8 cellular contexts compared by ENCODE assay signal in genomic region chr12:71840226-71840847, GRCh38. TPM values are rescaled to one million over a fixed set of nuclear protein-coding genes. Genes with fewer than 3 reads are reported as not detected.
DNase-seq lines count a peak whose midpoint lies in the region; ATAC-seq, FAIRE-seq and TF ChIP-seq lines count a peak whose summit lies in the region.

No MANE protein-coding gene starts in this region.

- no peak for TF ChIP-seq POLR2A in H1 (IDR thresholded peaks at IDR 0.05; ENCODE audit: control extremely low read depth in 1 of 2, low read depth in 2 of 2, low read length in 2 of 2)

- H4K20me1 ChIP-seq in H1 (replicated peaks in 1 of 2; ENCODE audit: control insufficient read depth in 1 of 2, insufficient read depth in 2 of 2, low read length in 2 of 2): peaks cover 2 to 6% of the 10 kb centered on the region in 2 experiments

- H3K4me1 ChIP-seq in BE2C (no peaks in the 10 kb centered on the region), SJSA1 (replicated peaks) (peaks cover 11% of the 10 kb centered on the region), H1 (replicated peaks in 1 of 4; ENCODE audit: control insufficient read depth in 3 of 4, insufficient read depth in 4 of 4, low read length in 3 of 4) (peaks cover 0 to 4% (median 1%) of the 10 kb centered on the region in 4 experiments; a peak in 2 of 7 replicates), mucosa of stomach (ENCODE audit: control insufficient read depth, insufficient read depth, low read length) (peaks cover 6% of the 10 kb centered on the region)

- peak overlapping the region; percentile 63; the same call in 1 of the 2 replicates for H2BK12ac ChIP-seq in H1 (ENCODE audit: low read depth, low read length)

- no peak overlapping the region for H3K56ac ChIP-seq in H1 (replicated peaks; ENCODE audit: insufficient read length, low read depth, low read length)

- H3K4me2 ChIP-seq in H1 (ENCODE audit: insufficient read depth in 1 of 2, low read depth in 2 of 2, low read length in 2 of 2): peak overlapping the region; percentile 90 to 98

- H4K8ac ChIP-seq in H1 (ENCODE audit: extremely low read depth, insufficient read depth, low read length): peak overlapping the region; percentile 35; the same call in 1 of the 2 replicates

- no peak overlapping the region for H4K91ac ChIP-seq in H1 (replicated peaks; ENCODE audit: insufficient read length, low read length)

- peak; percentile 16 for ATAC-seq in GM18867 (IDR thresholded peaks at IDR 0.05; ENCODE audit: unreplicated experiment)
- ATAC-seq in HG03460 (IDR thresholded peaks at IDR 0.05; ENCODE audit: unreplicated experiment): peak; percentile 22

- H3K14ac ChIP-seq in H1 (ENCODE audit: insufficient read length): no peak overlapping the region

- CTCF ChIA-PET in H1 (lab: Charles Lee; ENCODE audit: partially characterized antibody): interaction anchor here (1.1 kb wide), 1 partner anchor 154 kb away, joined by 3 read pairs; no protein-coding TSS in a partner anchor

- no peak for TF ChIP-seq RAD21 in H1 (IDR thresholded peaks at IDR 0.05 in 1 of 2, conservative IDR thresholded peaks at IDR 0.05 in 1 of 2; ENCODE audit: low read depth in 2 of 2, low read length in 2 of 2)

- H2BK5ac ChIP-seq in H1 (ENCODE audit: low read depth, low read length): peak overlapping the region; percentile 85; the same call in 1 of the 2 replicates

- no peak for FAIRE-seq in H1 (lab: Jason Lieb, UNC)

- no peak overlapping the region for H2BK15ac ChIP-seq in H1 (ENCODE audit: low read length)

- peaks cover 14 to 57% of the 10 kb centered on the region in 2 experiments for H3K79me2 ChIP-seq in H1 (ENCODE audit: control insufficient read depth in 1 of 2, insufficient read depth in 2 of 2, low read length in 2 of 2)

- H2BK120ac ChIP-seq in H1 (replicated peaks; ENCODE audit: low read depth, low read length): no peak overlapping the region

- DNase-seq in BE2C (no peak), SJSA1 (ENCODE audit: low read depth in 1 of 2, low spot score in 2 of 2) (peak in 1 of 2 experiments; percentile 66), H1 (ENCODE audit: low read depth in 1 of 2, low spot score in 2 of 2) (no peak), NCI-H510A (lab: John Stamatoyannopoulos, UW) (no peak), NCI-H1694 (lab: John Stamatoyannopoulos, UW) (no peak)

- H4K5ac ChIP-seq in H1 (ENCODE audit: insufficient read length, low read depth, low read length): no peak overlapping the region

- POLR2A ChIA-PET in H1 (lab: Charles Lee; ENCODE audit: partially characterized antibody): interaction anchor here (0.8 to 1.3 kb wide), 3 partner anchors 16 to 73 kb away, joined by 3 to 5 read pairs (median 3); no protein-coding TSS in a partner anchor

- H3K9me3 ChIP-seq in BE2C: peaks cover 4% of the 10 kb centered on the region; the same call in 1 of the 2 replicates
- H3K9me3 ChIP-seq in SJSA1 (replicated peaks): no peaks in the 10 kb centered on the region
- no peaks in the 10 kb centered on the region for H3K9me3 ChIP-seq in H1 (ENCODE audit: insufficient read depth in 2 of 2, low read depth in 1 of 2, low read length in 1 of 2)
- H3K9me3 ChIP-seq in mucosa of stomach (ENCODE audit: control insufficient read depth, low read length): no peaks in the 10 kb centered on the region

- no peak overlapping the region for H2BK20ac ChIP-seq in H1 (ENCODE audit: low read length)

- no peak overlapping the region for H3K23ac ChIP-seq in H1 (ENCODE audit: insufficient read length)

- TF ChIP-seq CTCF in BE2C (IDR thresholded peaks at IDR 0.05; ENCODE audit: low read depth, low read length) (no peak), H1 (IDR thresholded peaks at IDR 0.05; ENCODE audit: control extremely low read depth in 1 of 3, insufficient read depth in 1 of 3, low read depth in 1 of 3, low read length in 3 of 3) (no peak)

- H3K27ac ChIP-seq in SJSA1 (peak overlapping the region; percentile 95), H1 (ENCODE audit: low read depth, low read length) (peak overlapping the region; percentile 93)

- peak overlapping the region; percentile 86 for H2AFZ ChIP-seq in H1 (ENCODE audit: low read length)

- H3K79me1 ChIP-seq in H1 (ENCODE audit: low read depth, low read length): no peaks in the 10 kb centered on the region; the same call in 1 of the 2 replicates

- WGBS in H1 (ENCODE audit: extremely low coverage in 1 of 2, insufficient coverage in 1 of 2, insufficient read length in 1 of 2, insufficient replicate concordance in 2 of 2, low coverage in 1 of 2, low lambda C conversion rate in 2 of 2, missing lambda C conversion rate in 1 of 2), 2 experiments: 8% methylated on average over 20 of the region's 20 CpGs; no CpG with 5 or more reads in 1 of the 2 experiments

- no peak for TF ChIP-seq EP300 in H1 (IDR thresholded peaks at IDR 0.05; ENCODE audit: borderline replicate concordance in 1 of 2, low read depth in 2 of 2, low read length in 2 of 2)

- no peaks in the 10 kb centered on the region for H3K27me3 ChIP-seq in BE2C
- no peaks in the 10 kb centered on the region for H3K27me3 ChIP-seq in SJSA1 (replicated peaks)
- H3K27me3 ChIP-seq in H1 (replicated peaks in 1 of 4; ENCODE audit: control insufficient read depth in 3 of 4, extremely low read depth in 1 of 4, insufficient read depth in 3 of 4, low read length in 3 of 4): peaks cover 0 to 4% (median under 1%) of the 10 kb centered on the region in 4 experiments; a peak in 1 of 7 replicates
- H3K27me3 ChIP-seq in mucosa of stomach (ENCODE audit: control insufficient read depth, insufficient read depth, low read length): no peaks in the 10 kb centered on the region

- H3K9ac ChIP-seq in H1 (replicated peaks in 1 of 4; ENCODE audit: extremely low read depth in 1 of 4, low read depth in 3 of 4, low read length in 3 of 4): peak overlapping the region; percentile 86 to 95 (median 90)
- peak overlapping the region; percentile 96 for H3K9ac ChIP-seq in mucosa of stomach (ENCODE audit: low read length)

- H3K4ac ChIP-seq in H1 (replicated peaks; ENCODE audit: insufficient read length, low read depth, low read length): no peak overlapping the region

- peak overlapping the region; percentile 93; the same call in 1 of the 2 replicates for H2AK5ac ChIP-seq in H1 (ENCODE audit: low read depth, low read length)

- peak overlapping the region; percentile 99 for H3K4me3 ChIP-seq in BE2C (ENCODE audit: low read depth, low read length)
- peak overlapping the region; percentile 64 for H3K4me3 ChIP-seq in SJSA1
- H3K4me3 ChIP-seq in H1 (ENCODE audit: extremely low read depth in 1 of 4, insufficient read depth in 2 of 4, low read depth in 3 of 4, low read length in 4 of 4): peak overlapping the region; percentile 85 to 91 (median 88)
- peak overlapping the region; percentile 84 for H3K4me3 ChIP-seq in mucosa of stomach (ENCODE audit: low read length)

- H3K36me3 ChIP-seq in BE2C: peaks cover 6% of the 10 kb centered on the region
- H3K36me3 ChIP-seq in SJSA1: peaks cover 15% of the 10 kb centered on the region
- H3K36me3 ChIP-seq in H1 (ENCODE audit: control insufficient read depth in 2 of 4, insufficient read depth in 4 of 4, low read length in 3 of 4): no peaks in the 10 kb centered on the region
- no peaks in the 10 kb centered on the region for H3K36me3 ChIP-seq in mucosa of stomach (ENCODE audit: control insufficient read depth, insufficient read depth, low read length)

- H3K23me2 ChIP-seq in H1 (ENCODE audit: low read depth, low read length): peaks cover 8% of the 10 kb centered on the region

- no peak overlapping the region for H3K18ac ChIP-seq in H1 (ENCODE audit: extremely low read depth, low read length)

TF ChIP-seq in H1, 55 proteins besides CTCF, POLR2A, EP300 and RAD21:
- TF ChIP-seq RFX5 (IDR thresholded peaks at IDR 0.05; ENCODE audit: borderline replicate concordance, low read depth, low read length) (no peak), SIRT6 (IDR thresholded peaks at IDR 0.05; ENCODE audit: low read length) (no peak), GTF2F1 (IDR thresholded peaks at IDR 0.05; ENCODE audit: borderline replicate concordance, low read depth, low read length) (no peak), JUND (IDR thresholded peaks at IDR 0.05; ENCODE audit: low read length) (peak; percentile 39; the same call in 1 of the 2 replicates), CHD1 (IDR thresholded peaks at IDR 0.05; ENCODE audit: low read depth, low read length) (peak; percentile 59; the same call in 1 of the 2 replicates), MAX (IDR thresholded peaks at IDR 0.05) (no peak), PHF8 (conservative IDR thresholded peaks at IDR 0.05; ENCODE audit: low read depth, low read length) (no peak), ASH2L (IDR thresholded peaks at IDR 0.05; ENCODE audit: low read length) (no peak), CEBPB (IDR thresholded peaks at IDR 0.05; ENCODE audit: low read depth, low read length) (no peak), TCF12 (IDR thresholded peaks at IDR 0.05; ENCODE audit: low read depth, low read length) (no peak), POLR2AphosphoS5 (IDR thresholded peaks at IDR 0.05; ENCODE audit: low read depth, low read length) (0 out of 2 replicates have a peak, but pooled peaks have one; percentile 23)

RNA-seq across cellular contexts. Expression of gene TBC1D15, which starts 0.8 kb away (rescaled TPM):
- polyA plus RNA-seq in BE2C (2012; ENCODE audit: insufficient read depth, insufficient read length, low read depth): 16.9 TPM
- total RNA-seq in SJSA1 (2014; rRNA removed; shearing (Covaris generic)): 9.0 and 9.7 TPM in 2 replicates
- 45.1 and 46.1 TPM in 2 replicates for total RNA-seq in H1 (2021; fragmentation: NEBNext Ultra II Directional; extraction: Animal tissue kit (Norgen Biotek cat#: 25700))
- 6.9 and 13.5 TPM in 2 replicates for polyA plus RNA-seq in H1 (2011; rRNA removed)
- 20.0 TPM for polyA plus RNA-seq in H1 (2011; cell fraction: cytosol; rRNA removed)
- 9.0 TPM for polyA plus RNA-seq in H1 (2011; cell fraction: nucleus; rRNA removed)
- polyA plus RNA-seq in H1 (2012, experiment 1 of 2): 18.4 to 35.1 TPM (median 22.2 TPM) in 4 replicates
- 2.2 TPM for polyA plus RNA-seq in H1 (2012, experiment 2 of 2)
- 25.2 TPM for polyA plus RNA-seq in H1 (2013, experiment 1 of 2)
- polyA plus RNA-seq in H1 (2013, experiment 2 of 2): 24.4 TPM
- 22.5 and 31.4 TPM in 2 replicates for polyA minus RNA-seq in H1 (2011; rRNA and poly(A)+ RNA removed)
- polyA minus RNA-seq in H1 (2011; cell fraction: cytosol; rRNA and poly(A)+ RNA removed): 14.2 TPM
- 35.1 TPM for polyA minus RNA-seq in H1 (2011; cell fraction: nucleus; rRNA and poly(A)+ RNA removed)
